In the genomic region with DNA sequence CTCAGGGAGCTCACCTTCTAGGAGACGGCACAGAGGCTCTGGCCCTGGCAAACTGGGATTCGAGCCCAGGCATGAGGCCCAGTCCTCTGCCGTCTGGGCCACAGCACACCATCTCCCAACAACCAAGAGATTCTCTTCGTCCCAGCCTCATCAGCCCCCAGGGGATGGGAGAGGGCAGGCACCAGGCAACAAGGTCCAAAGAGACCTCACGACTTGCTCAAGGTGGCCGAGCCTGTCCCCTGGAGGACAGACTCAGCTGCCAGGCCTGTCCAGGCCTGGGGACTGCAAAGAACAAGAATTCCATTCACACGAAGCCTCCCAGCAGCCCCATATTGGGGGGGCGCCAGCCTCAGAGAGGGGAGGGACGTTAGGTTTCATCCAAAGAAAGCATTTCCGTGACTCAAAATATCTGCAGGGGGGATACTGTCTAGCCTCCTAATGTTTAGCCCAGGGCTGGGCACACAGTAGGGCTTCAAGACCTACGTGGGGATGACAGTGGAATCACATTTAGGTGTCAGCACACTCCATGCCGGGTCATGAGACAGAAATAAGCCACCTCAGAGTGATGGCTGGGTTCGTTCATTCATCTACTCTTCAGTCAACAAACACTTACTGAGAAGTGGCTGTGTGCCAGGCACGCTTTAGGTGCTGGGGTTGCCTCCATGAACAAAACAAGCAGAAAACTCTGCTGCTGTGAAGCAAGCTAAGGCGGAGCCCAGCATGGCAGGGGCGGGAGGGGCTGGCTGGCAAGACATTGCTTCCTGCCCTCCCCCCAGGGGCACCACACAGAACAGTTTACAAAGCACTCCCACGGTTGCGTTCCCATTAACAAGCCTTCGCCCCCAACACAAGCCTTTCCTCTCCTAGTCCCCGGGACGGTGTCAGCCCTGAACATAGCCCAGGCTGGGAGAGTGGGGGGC, we compare ENCODE assay signal across 8 cellular contexts. TPM values are rescaled to one million over a fixed set of nuclear protein-coding genes. Genes with fewer than 3 reads are reported as not detected.
DNase-seq lines count a peak whose midpoint lies in the region; ATAC-seq and TF ChIP-seq lines count a peak whose summit lies in the region.

No MANE protein-coding gene starts in this region.

- in situ Hi-C loops in HAP-1 (cut with MboI; ENCODE audit: low sequenced_read_pairs) = no loop called here

- peak overlapping the region; percentile 25; the same call in 1 of the 2 replicates for H3K4me3 ChIP-seq in BLaER1
- no peak overlapping the region for H3K4me3 ChIP-seq in NB4 (ENCODE audit: low read depth, low read length)
- H3K4me3 ChIP-seq in fibroblast of the aortic adventitia (ENCODE audit: low read depth, low read length) = no peak overlapping the region
- no peak overlapping the region for H3K4me3 ChIP-seq in HAP-1

- 0 out of 2 replicates have a peak, but pooled peaks cover 7% of the 10 kb centered on the region for H4K20me1 ChIP-seq in BLaER1

- H3K27me3 ChIP-seq in BLaER1 (peaks cover 24% of the 10 kb centered on the region), HAP-1 (ENCODE audit: low read depth) (no peaks in the 10 kb centered on the region)

- H3K4me3 Mint-ChIP-seq in activated CD8-positive, alpha-beta memory T cell treated with anti-CD3 and anti-CD28 coated beads, Interleukin-2, amount 10 ng/mL, durations not matched to agents 7 days and 5 days = peak overlapping the region; percentile 5
- peak overlapping the region; percentile 72 for H3K4me3 Mint-ChIP-seq in stimulated activated naive CD8-positive, alpha-beta T cell treated with anti-CD3 and anti-CD28 coated beads, Interleukin-15, Interleukin-2, amounts not matched to agents 100 ng/mL and 50 ng/mL, for 24 hours

- TF ChIP-seq CTCF in NB4 (IDR thresholded peaks at IDR 0.05; ENCODE audit: low read depth, low read length) (no peak), fibroblast of the aortic adventitia (IDR thresholded peaks at IDR 0.05; ENCODE audit: insufficient read depth, low read length) (no peak)

- ATAC-seq in activated CD8-positive, alpha-beta memory T cell treated with anti-CD3 and anti-CD28 coated beads, Interleukin-2, amount 10 ng/mL, durations not matched to agents 7 days and 5 days = no peak
- ATAC-seq in GM19452 (IDR thresholded peaks at IDR 0.05; ENCODE audit: unreplicated experiment) = no peak
- ATAC-seq in HG03520 (IDR thresholded peaks at IDR 0.05; ENCODE audit: unreplicated experiment) = no peak

- peak; percentile 93 for DNase-seq in NB4 (ENCODE audit: low read depth)
- no peak for DNase-seq in activated CD8-positive, alpha-beta memory T cell treated with anti-CD3 and anti-CD28 coated beads, Interleukin-2, amount 10 ng/mL, durations not matched to agents 7 days and 5 days
- peak; percentile 31 for DNase-seq in fibroblast of the aortic adventitia (ENCODE audit: low read depth)
- no peak for DNase-seq in HAP-1 (ENCODE audit: low spot score in 2 of 2)

- no peaks in the 10 kb centered on the region for H3K36me3 Mint-ChIP-seq in activated CD8-positive, alpha-beta memory T cell treated with anti-CD3 and anti-CD28 coated beads, Interleukin-2, amount 10 ng/mL, durations not matched to agents 7 days and 5 days
- no peaks in the 10 kb centered on the region for H3K36me3 Mint-ChIP-seq in stimulated activated naive CD8-positive, alpha-beta T cell treated with anti-CD3 and anti-CD28 coated beads, Interleukin-15, Interleukin-2, amounts not matched to agents 100 ng/mL and 50 ng/mL, for 24 hours (ENCODE audit: low read depth)

- no peak overlapping the region for H3K27ac Mint-ChIP-seq in activated CD8-positive, alpha-beta memory T cell treated with anti-CD3 and anti-CD28 coated beads, Interleukin-2, amount 10 ng/mL, durations not matched to agents 7 days and 5 days
- peak overlapping the region; percentile 70 for H3K27ac Mint-ChIP-seq in stimulated activated naive CD8-positive, alpha-beta T cell treated with anti-CD3 and anti-CD28 coated beads, Interleukin-15, Interleukin-2, amounts not matched to agents 100 ng/mL and 50 ng/mL, for 24 hours

- no peaks in the 10 kb centered on the region for H3K9me3 Mint-ChIP-seq in activated CD8-positive, alpha-beta memory T cell treated with anti-CD3 and anti-CD28 coated beads, Interleukin-2, amount 10 ng/mL, durations not matched to agents 7 days and 5 days (ENCODE audit: low read depth)
- H3K9me3 Mint-ChIP-seq in stimulated activated naive CD8-positive, alpha-beta T cell treated with anti-CD3 and anti-CD28 coated beads, Interleukin-15, Interleukin-2, amounts not matched to agents 100 ng/mL and 50 ng/mL, for 24 hours = no peaks in the 10 kb centered on the region

- peaks cover 7% of the 10 kb centered on the region for H3K27me3 Mint-ChIP-seq in activated CD8-positive, alpha-beta memory T cell treated with anti-CD3 and anti-CD28 coated beads, Interleukin-2, amount 10 ng/mL, durations not matched to agents 7 days and 5 days
- no peaks in the 10 kb centered on the region for H3K27me3 Mint-ChIP-seq in stimulated activated naive CD8-positive, alpha-beta T cell treated with anti-CD3 and anti-CD28 coated beads, Interleukin-15, Interleukin-2, amounts not matched to agents 100 ng/mL and 50 ng/mL, for 24 hours

- H3K4me2 ChIP-seq in BLaER1 = peak overlapping the region; percentile 100

- peak; percentile 29 for TF ChIP-seq POLR2A in NB4 (IDR thresholded peaks at IDR 0.05; ENCODE audit: extremely low read depth, insufficient read length)

- H3K36me3 ChIP-seq in BLaER1 (no peaks in the 10 kb centered on the region), HAP-1 (replicated peaks) (no peaks in the 10 kb centered on the region)

- H3K9me3 ChIP-seq in BLaER1 (no peaks in the 10 kb centered on the region), HAP-1 (no peaks in the 10 kb centered on the region)

- peak overlapping the region; percentile 37 for H3K27ac ChIP-seq in BLaER1

- CTCF ChIA-PET in activated CD8-positive, alpha-beta memory T cell treated with anti-CD3 and anti-CD28 coated beads, Interleukin-2, amount 10 ng/mL, durations not matched to agents 7 days and 5 days (lab: Charles Lee) = interaction anchor here (2.4 to 9.4 kb wide), 3 partner anchors 8 to 14 kb away, joined by 6 to 88 read pairs (median 34); partner anchors contain the start of genes PPP1CA, RPS6KB2 and TBC1D10C

- peaks cover 50% of the 10 kb centered on the region for H3K4me1 Mint-ChIP-seq in activated CD8-positive, alpha-beta memory T cell treated with anti-CD3 and anti-CD28 coated beads, Interleukin-2, amount 10 ng/mL, durations not matched to agents 7 days and 5 days
- peaks cover 71% of the 10 kb centered on the region for H3K4me1 Mint-ChIP-seq in stimulated activated naive CD8-positive, alpha-beta T cell treated with anti-CD3 and anti-CD28 coated beads, Interleukin-15, Interleukin-2, amounts not matched to agents 100 ng/mL and 50 ng/mL, for 24 hours (ENCODE audit: low read depth)

- H3K4me1 ChIP-seq in BLaER1 (peaks cover 96% of the 10 kb centered on the region), HAP-1 (peaks cover 7% of the 10 kb centered on the region)

- peak overlapping the region; percentile 28; the same call in 1 of the 2 replicates for H3K9ac ChIP-seq in BLaER1

RNA-seq across cellular contexts. Expression of gene CARNS1, which starts 1.2 kb away (rescaled TPM):
- 1 to 10 TPM; 1.3 TPM for total RNA-seq in activated CD8-positive, alpha-beta memory T cell treated with anti-CD3 and anti-CD28 coated beads, Interleukin-2, amount 10 ng/mL, durations not matched to agents 7 days and 5 days
- total RNA-seq in fibroblast of the aortic adventitia (ENCODE audit: low replicate concordance) = 0.09 and 0.16 TPM in 2 replicates

RNA-seq across cellular contexts. Expression of gene RPS6KB2, which starts 11.6 kb away (rescaled TPM):
- 10 to 100 TPM; 63.3 to 65.0 TPM for total RNA-seq in activated CD8-positive, alpha-beta memory T cell treated with anti-CD3 and anti-CD28 coated beads, Interleukin-2, amount 10 ng/mL, durations not matched to agents 7 days and 5 days
- total RNA-seq in fibroblast of the aortic adventitia (ENCODE audit: low replicate concordance) = 19.7 and 35.6 TPM in 2 replicates

RNA-seq across cellular contexts. Expression of gene TBC1D10C, which starts 12.8 kb away (rescaled TPM):
- total RNA-seq in activated CD8-positive, alpha-beta memory T cell treated with anti-CD3 and anti-CD28 coated beads, Interleukin-2, amount 10 ng/mL, durations not matched to agents 7 days and 5 days = 100 to 1,000 TPM; 278 to 312 TPM
- not detected in 2 replicates for total RNA-seq in fibroblast of the aortic adventitia (ENCODE audit: low replicate concordance)

RNA-seq across cellular contexts. Expression of gene PPP1CA, which starts 15.0 kb away (rescaled TPM):
- total RNA-seq in activated CD8-positive, alpha-beta memory T cell treated with anti-CD3 and anti-CD28 coated beads, Interleukin-2, amount 10 ng/mL, durations not matched to agents 7 days and 5 days = 100 to 1,000 TPM; 309 to 360 TPM
- total RNA-seq in fibroblast of the aortic adventitia (ENCODE audit: low replicate concordance) = 97.6 and 129 TPM in 2 replicates

RNA-seq across cellular contexts. Expression of gene PTPRCAP, which starts 20.8 kb away (rescaled TPM):
- 100 to 1,000 TPM; 390 to 424 TPM for total RNA-seq in activated CD8-positive, alpha-beta memory T cell treated with anti-CD3 and anti-CD28 coated beads, Interleukin-2, amount 10 ng/mL, durations not matched to agents 7 days and 5 days
- total RNA-seq in fibroblast of the aortic adventitia (ENCODE audit: low replicate concordance) = 0.41 and 0.45 TPM in 2 replicates

Comparison
In these comparisons a context has a peak if more than half of its experiments do, and no peak if none do; other contexts are left out.
1. DNase-seq: peak in NB4 (single experiment) and fibroblast of the aortic adventitia (single experiment); none in activated CD8-positive, alpha-beta memory T cell treated with anti-CD3 and anti-CD28 coated beads, Interleukin-2, amount 10 ng/mL, durations not matched to agents 7 days and 5 days (single experiment) and HAP-1 (0 of 2).
2. RNA of gene TBC1D10C, which starts 12.8 kb away (total RNA-seq): 278 to 312 TPM in activated CD8-positive, alpha-beta memory T cell treated with anti-CD3 and anti-CD28 coated beads, Interleukin-2, amount 10 ng/mL, durations not matched to agents 7 days and 5 days; not detected in fibroblast of the aortic adventitia; every median in the first group is over 100 times any median in the second.